In the genomic region with DNA sequence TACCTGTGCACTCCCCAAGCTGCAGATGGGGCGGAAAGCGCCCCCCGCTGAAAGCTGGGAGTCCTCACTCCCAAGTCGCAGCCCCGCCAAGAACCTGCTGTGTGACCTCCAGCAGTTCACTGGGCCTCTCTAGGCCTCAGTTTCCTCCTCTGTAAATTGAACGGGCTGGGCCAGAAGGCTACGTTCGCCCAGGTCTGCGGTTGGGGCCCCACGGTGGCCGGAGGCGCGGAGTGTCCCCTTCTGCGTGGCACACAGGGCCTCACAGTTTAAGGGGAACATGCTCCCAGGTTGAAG, we compare ENCODE assay signal across 1 cellular context.
TF ChIP-seq lines count a peak whose summit lies in the region.

No MANE protein-coding gene starts in this region.

TF ChIP-seq in HCT116, 20 proteins besides CTCF, POLR2A, EP300 and RAD21 (continued from another document):
- TF ChIP-seq, protein P1, sequence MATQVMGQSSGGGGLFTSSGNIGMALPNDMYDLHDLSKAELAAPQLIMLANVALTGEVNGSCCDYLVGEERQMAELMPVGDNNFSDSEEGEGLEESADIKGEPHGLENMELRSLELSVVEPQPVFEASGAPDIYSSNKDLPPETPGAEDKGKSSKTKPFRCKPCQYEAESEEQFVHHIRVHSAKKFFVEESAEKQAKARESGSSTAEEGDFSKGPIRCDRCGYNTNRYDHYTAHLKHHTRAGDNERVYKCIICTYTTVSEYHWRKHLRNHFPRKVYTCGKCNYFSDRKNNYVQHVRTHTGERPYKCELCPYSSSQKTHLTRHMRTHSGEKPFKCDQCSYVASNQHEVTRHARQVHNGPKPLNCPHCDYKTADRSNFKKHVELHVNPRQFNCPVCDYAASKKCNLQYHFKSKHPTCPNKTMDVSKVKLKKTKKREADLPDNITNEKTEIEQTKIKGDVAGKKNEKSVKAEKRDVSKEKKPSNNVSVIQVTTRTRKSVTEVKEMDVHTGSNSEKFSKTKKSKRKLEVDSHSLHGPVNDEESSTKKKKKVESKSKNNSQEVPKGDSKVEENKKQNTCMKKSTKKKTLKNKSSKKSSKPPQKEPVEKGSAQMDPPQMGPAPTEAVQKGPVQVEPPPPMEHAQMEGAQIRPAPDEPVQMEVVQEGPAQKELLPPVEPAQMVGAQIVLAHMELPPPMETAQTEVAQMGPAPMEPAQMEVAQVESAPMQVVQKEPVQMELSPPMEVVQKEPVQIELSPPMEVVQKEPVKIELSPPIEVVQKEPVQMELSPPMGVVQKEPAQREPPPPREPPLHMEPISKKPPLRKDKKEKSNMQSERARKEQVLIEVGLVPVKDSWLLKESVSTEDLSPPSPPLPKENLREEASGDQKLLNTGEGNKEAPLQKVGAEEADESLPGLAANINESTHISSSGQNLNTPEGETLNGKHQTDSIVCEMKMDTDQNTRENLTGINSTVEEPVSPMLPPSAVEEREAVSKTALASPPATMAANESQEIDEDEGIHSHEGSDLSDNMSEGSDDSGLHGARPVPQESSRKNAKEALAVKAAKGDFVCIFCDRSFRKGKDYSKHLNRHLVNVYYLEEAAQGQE (IDR thresholded peaks at IDR 0.05; ENCODE audit: low read depth), result no peak
- TF ChIP-seq POLR2AphosphoS5 (IDR thresholded peaks at IDR 0.05; ENCODE audit: low read depth, low read length), result no peak
- TF ChIP-seq CEBPB (IDR thresholded peaks at IDR 0.05; ENCODE audit: low read depth), result no peak
- TF ChIP-seq ELF1 (IDR thresholded peaks at IDR 0.05; ENCODE audit: borderline replicate concordance, low read depth), result no peak
- TF ChIP-seq SRF (IDR thresholded peaks at IDR 0.05; ENCODE audit: low read depth), result no peak
- TF ChIP-seq, protein P2, sequence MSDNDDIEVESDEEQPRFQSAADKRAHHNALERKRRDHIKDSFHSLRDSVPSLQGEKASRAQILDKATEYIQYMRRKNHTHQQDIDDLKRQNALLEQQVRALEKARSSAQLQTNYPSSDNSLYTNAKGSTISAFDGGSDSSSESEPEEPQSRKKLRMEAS (IDR thresholded peaks at IDR 0.05), result no peak
- no peak for TF ChIP-seq ZFX (IDR thresholded peaks at IDR 0.05)
- no peak for TF ChIP-seq CBX3 (IDR thresholded peaks at IDR 0.05; ENCODE audit: low read depth)
- no peak for TF ChIP-seq SIN3A (IDR thresholded peaks at IDR 0.05; ENCODE audit: low read depth)
- no peak for TF ChIP-seq EZH2phosphoT487 (IDR thresholded peaks at IDR 0.05; ENCODE audit: borderline replicate concordance)
- no peak for TF ChIP-seq EZH2 (IDR thresholded peaks at IDR 0.05)
- TF ChIP-seq, protein P3, sequence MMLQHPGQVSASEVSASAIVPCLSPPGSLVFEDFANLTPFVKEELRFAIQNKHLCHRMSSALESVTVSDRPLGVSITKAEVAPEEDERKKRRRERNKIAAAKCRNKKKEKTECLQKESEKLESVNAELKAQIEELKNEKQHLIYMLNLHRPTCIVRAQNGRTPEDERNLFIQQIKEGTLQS (IDR thresholded peaks at IDR 0.05), result no peak
- TF ChIP-seq ZNF274 (IDR thresholded peaks at IDR 0.05; ENCODE audit: low read depth, low read length), result no peak
